In genomic region chr9:27022920-27023319, GRCh38 we compare ENCODE assay signal across 33 cellular contexts. TPM values are rescaled to one million over a fixed set of nuclear protein-coding genes. Genes with fewer than 3 reads are reported as not detected.
"Had no signal": no experiment of that assay in that cellular context is flagged by ENCODE, and none has a peak within 500 bp of the region (broad histone marks: within the 10 kb centered on the region; RNA-seq: fewer than 3 reads in every experiment).

No MANE protein-coding gene starts in this region.

- H3K36me3 ChIP-seq: breast epithelium, colonic mucosa had no signal

- H3K27me3 ChIP-seq: ascending aorta, breast epithelium, cardiac muscle cell, colonic mucosa, esophagus squamous epithelium, gastroesophageal sphincter, heart right ventricle had no signal

- H3K4me3 ChIP-seq: ascending aorta, breast epithelium, cardiac muscle cell, colonic mucosa, esophagus squamous epithelium, gastroesophageal sphincter, heart right ventricle had no signal

- DNase-seq: activated CD4-positive, alpha-beta memory T cell treated with anti-CD3 and anti-CD28 coated beads for 36 hours; activated CD4-positive, alpha-beta T cell treated with anti-CD3 and anti-CD28 coated beads for 36 hours; activated CD4-positive, alpha-beta T cell treated with anti-CD3 and anti-CD28 coated beads, Interleukin-2, amount 10 ng/mL, durations not matched to agents 24 days and 14 days; activated CD4-positive, CD25-positive, alpha-beta regulatory T cell; activated CD4-positive, CD25-positive, alpha-beta regulatory T cell treated with anti-CD3 and anti-CD28 coated beads, Interleukin-2, amount 50 U/mL, for 72 hours; activated CD8-positive, alpha-beta memory T cell treated with anti-CD3 and anti-CD28 coated beads, Interleukin-2, amount 10 ng/mL, durations not matched to agents 7 days and 5 days; activated CD8-positive, alpha-beta memory T cell treated with anti-CD3 and anti-CD28 coated beads, Interleukin-2, amount 50 U/mL, for 4 hours; activated CD8-positive, alpha-beta T cell treated with anti-CD3 and anti-CD28 coated beads, Interleukin-2, amount 10 ng/mL, durations not matched to agents 7 days and 5 days; activated effector memory CD4-positive, alpha-beta T cell treated with anti-CD3 and anti-CD28 coated beads, Interleukin-2, amount 50 U/mL, for 16 hours; activated naive CD4-positive, alpha-beta T cell treated with anti-CD3 and anti-CD28 coated beads for 36 hours; activated naive CD8-positive, alpha-beta T cell treated with anti-CD3 and anti-CD28 coated beads, Interleukin-2, amount 10 ng/mL, durations not matched to agents 7 days and 5 days; activated T-cell treated with anti-CD3 and anti-CD28 coated beads, Interleukin-2, amount 50 U/mL, for 1 hour; activated T-cell treated with anti-CD3 and anti-CD28 coated beads, Interleukin-2, amount 50 U/mL, for 48 hours; central memory CD4-positive, alpha-beta T cell; cerebellar nuclear complex; colonic mucosa; effector CD8-positive, alpha-beta T cell; esophagus squamous epithelium; foreskin melanocyte; heart right ventricle had no signal

RNA-seq across cellular contexts. Expression of gene LRRC19, which starts 17.4 kb away (rescaled TPM):
- total RNA-seq: activated CD4-positive, alpha-beta memory T cell treated with anti-CD3 and anti-CD28 coated beads for 36 hours; activated CD4-positive, alpha-beta T cell treated with anti-CD3 and anti-CD28 coated beads for 36 hours; activated CD4-positive, alpha-beta T cell treated with anti-CD3 and anti-CD28 coated beads, Interleukin-2, amount 10 ng/mL, durations not matched to agents 24 days and 14 days; activated CD8-positive, alpha-beta memory T cell treated with anti-CD3 and anti-CD28 coated beads for 36 hours; activated CD8-positive, alpha-beta memory T cell treated with anti-CD3 and anti-CD28 coated beads, Interleukin-2, amount 10 ng/mL, durations not matched to agents 7 days and 5 days; activated CD8-positive, alpha-beta T cell treated with anti-CD3 and anti-CD28 coated beads, Interleukin-2, amount 10 ng/mL, durations not matched to agents 7 days and 5 days; activated naive CD4-positive, alpha-beta T cell treated with anti-CD3 and anti-CD28 coated beads for 36 hours; activated naive CD8-positive, alpha-beta T cell treated with anti-CD3 and anti-CD28 coated beads, Interleukin-2, amount 10 ng/mL, durations not matched to agents 7 days and 5 days; activated T-helper 1 cell treated with anti-CD3 and anti-CD28 coated beads, Interleukin-12 subunit alpha, Interleukin-12 subunit beta, Interleukin-2, Interleukin-4 antibody, amounts not matched to agents 30 ng/mL and 10 ng/mL and 1 ng/mL, durations not matched to agents 14 hours and 24 hours and 36 hours; activated T-helper 2 cell treated with anti-CD3 and anti-CD28 coated beads, Interferon-gamma antibody, Interleukin-2, Interleukin-4, amounts not matched to agents 10 μg/mL and 5 μg/mL and 100 μg/mL, durations not matched to agents 14 hours and 24 hours and 36 hours; ascending aorta; cardiac muscle cell; dermis microvascular lymphatic vessel endothelial cell; endothelial cell of umbilical vein; esophagus squamous epithelium; fibroblast of lung; fibroblast of villous mesenchyme; gastroesophageal sphincter; glomerular endothelial cell; heart right ventricle; T-helper 1 cell treated with Interleukin-12 subunit alpha and Interleukin-12 subunit beta and Interleukin-4 antibody, amounts not matched to agents 30 ng/mL and 1 ng/mL, for 36 hours had no signal
